Comparison of ENCODE assay signal across 18 cellular contexts in the genomic region with DNA sequence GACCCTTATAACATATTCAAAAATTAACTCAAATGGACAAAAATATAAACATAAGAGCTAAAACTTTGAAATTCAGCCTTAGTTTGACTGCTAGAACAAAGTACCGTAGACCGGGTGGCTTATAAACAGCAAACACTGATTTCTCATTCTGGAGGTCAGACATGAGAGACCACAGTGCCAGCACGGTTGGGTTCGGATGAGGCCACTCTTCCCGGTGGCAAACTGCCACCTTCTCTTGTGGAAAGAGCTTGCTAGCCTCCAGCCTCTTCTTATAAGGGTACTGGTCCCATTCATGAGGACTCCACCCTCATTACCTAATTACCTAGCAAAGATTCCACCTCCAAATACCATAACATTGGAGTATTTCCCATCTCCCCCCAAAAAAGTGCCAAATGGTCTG.
"Had no signal": no experiment of that assay in that cellular context is flagged by ENCODE, and none has a peak within 500 bp of the region (broad histone marks: within the 10 kb centered on the region; RNA-seq: fewer than 3 reads in every experiment).

No MANE protein-coding gene starts in this region.

- H3K9me3 Mint-ChIP-seq: activated naive CD8-positive, alpha-beta T cell treated with anti-CD3 and anti-CD28 coated beads for 36 hours; immature natural killer cell; natural killer cell treated with Interleukin-12 subunit alpha and Interleukin-12 subunit beta and Interleukin-15 and Interleukin-18, amount 100 ng/mL, for 72 hours had no signal

- H3K9me3 ChIP-seq: lower lobe of right lung, upper lobe of right lung had no signal

- DNase-seq: activated CD4-positive, alpha-beta T cell treated with anti-CD3 and anti-CD28 coated beads, Interleukin-2, amount 50 U/mL, for 4 hours; activated naive CD4-positive, alpha-beta T cell; activated naive CD8-positive, alpha-beta T cell treated with anti-CD3 and anti-CD28 coated beads for 36 hours; amniotic stem cell; erythroblast; foreskin melanocyte; immature natural killer cell; kidney glomerular epithelial cell; lower lobe of right lung; stimulated activated CD4-positive, alpha-beta T cell treated with anti-CD3 and anti-CD28 coated beads, Interleukin-2, amount 100 ng/mL, for 24 hours; stimulated activated naive CD4-positive, alpha-beta T cell treated with Interleukin-2 at 50 U/mL for 16 hours; SW 1271; upper lobe of right lung had no signal

- H3K27ac Mint-ChIP-seq: activated naive CD8-positive, alpha-beta T cell treated with anti-CD3 and anti-CD28 coated beads for 36 hours; immature natural killer cell; natural killer cell treated with Interleukin-12 subunit alpha and Interleukin-12 subunit beta and Interleukin-15 and Interleukin-18, amount 100 ng/mL, for 72 hours had no signal

- ATAC-seq: lower lobe of right lung; natural killer cell treated with Interleukin-12 subunit alpha and Interleukin-12 subunit beta and Interleukin-15 and Interleukin-18, amount 100 ng/mL, for 72 hours; upper lobe of right lung had no signal

- H3K36me3 Mint-ChIP-seq: natural killer cell treated with Interleukin-12 subunit alpha and Interleukin-12 subunit beta and Interleukin-15 and Interleukin-18, amount 100 ng/mL, for 72 hours had no signal

- H3K27me3 Mint-ChIP-seq: activated naive CD8-positive, alpha-beta T cell treated with anti-CD3 and anti-CD28 coated beads for 36 hours; natural killer cell treated with Interleukin-12 subunit alpha and Interleukin-12 subunit beta and Interleukin-15 and Interleukin-18, amount 100 ng/mL, for 72 hours had no signal

- H3K27me3 ChIP-seq: cardiac muscle cell, upper lobe of right lung had no signal

- H3K4me3 Mint-ChIP-seq: activated naive CD8-positive, alpha-beta T cell treated with anti-CD3 and anti-CD28 coated beads for 36 hours; immature natural killer cell; natural killer cell treated with Interleukin-12 subunit alpha and Interleukin-12 subunit beta and Interleukin-15 and Interleukin-18, amount 100 ng/mL, for 72 hours had no signal

- H3K27ac ChIP-seq: cardiac muscle cell, coronary artery, lower lobe of right lung, neutrophil, parathyroid adenoma, upper lobe of right lung had no signal

- H3K4me3 ChIP-seq: cardiac muscle cell, coronary artery, lower lobe of right lung, upper lobe of right lung had no signal

- H3K4me1 ChIP-seq: lower lobe of right lung, upper lobe of right lung had no signal

- H3K36me3 ChIP-seq: cardiac muscle cell, lower lobe of right lung, neutrophil, upper lobe of right lung had no signal
